In genomic region chr17:75516255-75516618, GRCh38 we compare ENCODE assay signal across 1 cellular context.
TF ChIP-seq lines count a peak whose summit lies in the region.

Gene TSEN54, plus strand, starts transcription at chr17:75516528. Its CDS starts 33 bp downstream, at chr17:75516561.

TF ChIP-seq in K562, 482 proteins besides CTCF, POLR2A, EP300 and RAD21 (continued from another document and continues in another):
- TF ChIP-seq ZNF407 (IDR thresholded peaks at IDR 0.05; ENCODE audit: low read depth) (no peak), ZFP36 (IDR thresholded peaks at IDR 0.05; ENCODE audit: low read depth, low read length, partially characterized antibody) (no peak), ZZZ3 (IDR thresholded peaks at IDR 0.05) (no peak), ZNF24 (IDR thresholded peaks at IDR 0.05) (no peak; the same call in 1 of the 2 replicates), HNRNPL (IDR thresholded peaks at IDR 0.05; ENCODE audit: low read depth, low read length) (no peak), ZNF512 (tag; IDR thresholded peaks at IDR 0.05) (no peak), FOSL1 (tag; conservative IDR thresholded peaks at IDR 0.05) (peak; percentile 52; the same call in 1 of the 2 replicates), COPS2 (conservative IDR thresholded peaks at IDR 0.05) (no peak), PBX2 (CRISPR knock-in tag; IDR thresholded peaks at IDR 0.05; ENCODE audit: low read depth) (no peak), PBX2 (tag; conservative IDR thresholded peaks at IDR 0.05; ENCODE audit: low read depth) (no peak), CHD1 (IDR thresholded peaks at IDR 0.05; ENCODE audit: low read length) (no peak), KAT7 (CRISPR knock-in tag; IDR thresholded peaks at IDR 0.05; ENCODE audit: borderline replicate concordance) (0 out of 2 replicates have a peak, but pooled peaks have one; percentile 5), E2F6 (IDR thresholded peaks at IDR 0.05; ENCODE audit: borderline replicate concordance in 1 of 2, extremely low read depth in 1 of 2, insufficient read depth in 1 of 2, insufficient read length in 1 of 2, low read depth in 1 of 2, low read length in 1 of 2, poor library complexity in 1 of 2, severe bottlenecking in 1 of 2) (peak in 1 of 2 experiments; percentile 83), JUNB (CRISPR knock-in tag; conservative IDR thresholded peaks at IDR 0.05) (no peak), ARID2 (IDR thresholded peaks at IDR 0.05) (no peak), ELF2 (CRISPR knock-in tag; IDR thresholded peaks at IDR 0.05) (peak; percentile 85), ARID4B (CRISPR knock-in tag; IDR thresholded peaks at IDR 0.05) (peak; percentile 14; the same call in 1 of the 2 replicates), FOXM1 (IDR thresholded peaks at IDR 0.05; ENCODE audit: low read depth) (peak; percentile 91), FOXM1 (CRISPR knock-in tag; IDR thresholded peaks at IDR 0.05; ENCODE audit: low read depth) (no peak), L3MBTL2 (IDR thresholded peaks at IDR 0.05) (no peak), NCOR1 (IDR thresholded peaks at IDR 0.05) (no peak), HOMEZ (CRISPR knock-in tag; IDR thresholded peaks at IDR 0.05) (no peak), MXI1 (IDR thresholded peaks at IDR 0.05; ENCODE audit: low read depth, low read length) (no peak), KAT8 (IDR thresholded peaks at IDR 0.05; ENCODE audit: low read depth) (no peak), C11orf30 (IDR thresholded peaks at IDR 0.05; ENCODE audit: low read depth) (no peak), THAP12 (CRISPR knock-in tag; IDR thresholded peaks at IDR 0.05) (no peak), MITF (IDR thresholded peaks at IDR 0.05) (no peak), SPI1 (IDR thresholded peaks at IDR 0.05; ENCODE audit: borderline replicate concordance, low read depth, low read length) (no peak), CTBP1 (IDR thresholded peaks at IDR 0.05; ENCODE audit: borderline replicate concordance) (peak; percentile 28; the same call in 1 of the 2 replicates), ZNF23 (CRISPR knock-in tag; IDR thresholded peaks at IDR 0.05) (no peak), ZNF445 (CRISPR knock-in tag; IDR thresholded peaks at IDR 0.05; ENCODE audit: low read depth) (no peak), RB1 (IDR thresholded peaks at IDR 0.05; ENCODE audit: low read depth) (peak; percentile 97), ETV6 (IDR thresholded peaks at IDR 0.05; ENCODE audit: borderline replicate concordance in 1 of 2, low read depth in 2 of 2, low read length in 1 of 2) (no peak), ETV6 (CRISPR knock-in tag; IDR thresholded peaks at IDR 0.05; ENCODE audit: borderline replicate concordance) (no peak), GABPB1 (CRISPR knock-in tag; IDR thresholded peaks at IDR 0.05) (peak; percentile 56; the same call in 1 of the 2 replicates)
